ENCODE assay signal across 10 cellular contexts in the genomic region with DNA sequence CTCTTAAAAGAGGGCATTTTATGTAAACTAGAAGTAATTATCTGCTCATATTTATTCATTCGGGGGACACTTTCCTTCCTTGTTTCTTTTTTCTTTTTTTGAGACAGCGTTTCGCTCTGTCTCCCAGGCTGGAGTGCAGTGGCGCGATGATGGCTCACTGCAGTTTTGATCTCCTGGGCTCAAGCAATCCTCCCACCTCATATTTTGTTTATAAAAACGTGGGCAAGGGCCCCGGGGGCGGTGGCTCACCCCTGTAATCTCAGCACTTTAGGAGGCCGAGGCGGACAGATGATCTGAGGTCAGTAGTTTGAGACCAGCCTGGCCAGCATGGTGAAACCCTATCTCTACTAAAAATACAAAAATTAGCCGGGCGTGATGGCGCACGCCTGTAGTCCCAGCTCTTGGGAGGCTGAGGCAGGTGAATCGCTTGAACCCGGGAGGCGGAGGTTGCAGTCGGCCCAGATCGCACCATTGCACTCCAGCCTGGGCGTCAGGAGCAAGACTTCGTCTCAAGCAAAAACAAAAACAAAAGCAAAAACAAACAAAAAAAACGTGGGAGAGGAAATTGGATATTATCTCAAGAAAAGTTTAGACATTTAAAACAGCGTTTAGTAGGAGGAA. TPM values are rescaled to one million over a fixed set of nuclear protein-coding genes. Genes with fewer than 3 reads are reported as not detected.
DNase-seq lines count a peak whose midpoint lies in the region; ATAC-seq and TF ChIP-seq lines count a peak whose summit lies in the region.
"Had no signal": no experiment of that assay in that cellular context is flagged by ENCODE, and none has a peak within 500 bp of the region (broad histone marks: within the 10 kb centered on the region; RNA-seq: fewer than 3 reads in every experiment).

No MANE protein-coding gene starts in this region.

- no peak for ATAC-seq in thoracic aorta (ENCODE audit: insufficient number of reproducible peaks, low FRiP score, low read depth)
- no peak for ATAC-seq in left lung

- no peak for TF ChIP-seq POLR2A in lower leg skin (IDR thresholded peaks at IDR 0.05)

- H3K4me3 ChIP-seq in thoracic aorta (peak overlapping the region; percentile 87), lower leg skin (ENCODE audit: low read depth, poor library complexity, severe bottlenecking) (no peak overlapping the region), left lung (peak overlapping the region in 1 of 2 donors; percentile 91)

- H3K27ac ChIP-seq in thoracic aorta (no peak overlapping the region), left lung (peak overlapping the region in 1 of 2 donors; percentile 63)

- H3K4me3 Mint-ChIP-seq in activated naive CD4-positive, alpha-beta T cell treated with anti-CD3 and anti-CD28 coated beads, Interleukin-2, amount 50 U/mL, for 24 hours, result peak overlapping the region; percentile 97
- peak overlapping the region; percentile 92 for H3K4me3 Mint-ChIP-seq in activated CD4-positive, alpha-beta memory T cell treated with anti-CD3 and anti-CD28 coated beads for 36 hours

- 92% methylated on average over 23 of the region's 23 CpGs for WGBS in lower leg skin, 2 donors

- intact Hi-C loops in activated CD4-positive, alpha-beta memory T cell treated with anti-CD3 and anti-CD28 coated beads for 36 hours (cut with micrococcal nuclease), result no loop called here
- intact Hi-C loops in lower leg skin (cut with DNase I; ENCODE audit: low total_unique reads), result no loop called here
- intact Hi-C loops in left lung (cut with DNase I), result no loop called here

- H3K27me3 ChIP-seq in thoracic aorta (replicated peaks; ENCODE audit: insufficient read depth) (no peaks in the 10 kb centered on the region), left lung (no peaks in the 10 kb centered on the region)
- H3K27me3 ChIP-seq: BE2C had no signal

- no peaks in the 10 kb centered on the region for H3K27me3 Mint-ChIP-seq in activated naive CD4-positive, alpha-beta T cell treated with anti-CD3 and anti-CD28 coated beads, Interleukin-2, amount 50 U/mL, for 24 hours
- H3K27me3 Mint-ChIP-seq in activated CD4-positive, alpha-beta memory T cell treated with anti-CD3 and anti-CD28 coated beads for 36 hours, result no peaks in the 10 kb centered on the region

- POLR2A ChIA-PET in activated CD4-positive, alpha-beta memory T cell treated with anti-CD3 and anti-CD28 coated beads for 36 hours (lab: Charles Lee), result interaction anchor here (0.6 kb wide), 1 partner anchor 655 kb away, joined by 3 read pairs; no protein-coding TSS in a partner anchor

- no peaks in the 10 kb centered on the region for H3K9me3 ChIP-seq in thoracic aorta
- H3K9me3 ChIP-seq in left lung, result no peaks in the 10 kb centered on the region
- H3K9me3 ChIP-seq: BE2C had no signal

- H3K27ac Mint-ChIP-seq in activated naive CD4-positive, alpha-beta T cell treated with anti-CD3 and anti-CD28 coated beads, Interleukin-2, amount 50 U/mL, for 24 hours, result peak overlapping the region; percentile 65
- H3K27ac Mint-ChIP-seq in activated CD4-positive, alpha-beta memory T cell treated with anti-CD3 and anti-CD28 coated beads for 36 hours, result peak overlapping the region; percentile 82

- TF ChIP-seq CTCF in thoracic aorta (IDR thresholded peaks at IDR 0.05) (no peak), lower leg skin (IDR thresholded peaks at IDR 0.05) (no peak), left lung (IDR thresholded peaks at IDR 0.05) (no peak)

- H3K36me3 ChIP-seq in thoracic aorta (peaks cover 9% of the 10 kb centered on the region), left lung (peaks cover 0 to 12% of the 10 kb centered on the region in 2 donors)

- peaks cover 2% of the 10 kb centered on the region for H3K36me3 Mint-ChIP-seq in activated naive CD4-positive, alpha-beta T cell treated with anti-CD3 and anti-CD28 coated beads, Interleukin-2, amount 50 U/mL, for 24 hours
- H3K36me3 Mint-ChIP-seq in activated CD4-positive, alpha-beta memory T cell treated with anti-CD3 and anti-CD28 coated beads for 36 hours, result peaks cover 11% of the 10 kb centered on the region

- peaks cover 16 to 28% of the 10 kb centered on the region in 2 donors for H3K4me1 ChIP-seq in thoracic aorta (ENCODE audit: control insufficient read depth in 1 of 2, low read depth in 2 of 2)
- peaks cover 0 to 50% of the 10 kb centered on the region in 2 donors for H3K4me1 ChIP-seq in left lung
- H3K4me1 ChIP-seq: BE2C had no signal

- no peaks in the 10 kb centered on the region for H3K9me3 Mint-ChIP-seq in activated naive CD4-positive, alpha-beta T cell treated with anti-CD3 and anti-CD28 coated beads, Interleukin-2, amount 50 U/mL, for 24 hours
- H3K9me3 Mint-ChIP-seq in activated CD4-positive, alpha-beta memory T cell treated with anti-CD3 and anti-CD28 coated beads for 36 hours, result no peaks in the 10 kb centered on the region

- CTCF ChIA-PET in activated CD4-positive, alpha-beta memory T cell treated with anti-CD3 and anti-CD28 coated beads for 36 hours (lab: Charles Lee), result interaction anchor here (0.6 to 1.0 kb wide), 3 partner anchors 21 to 166 kb away, joined by 3 to 4 read pairs (median 3); partner anchors contain the start of gene CORT

- H3K4me1 Mint-ChIP-seq in activated naive CD4-positive, alpha-beta T cell treated with anti-CD3 and anti-CD28 coated beads, Interleukin-2, amount 50 U/mL, for 24 hours, result peaks cover 39% of the 10 kb centered on the region
- peaks cover 34% of the 10 kb centered on the region for H3K4me1 Mint-ChIP-seq in activated CD4-positive, alpha-beta memory T cell treated with anti-CD3 and anti-CD28 coated beads for 36 hours (ENCODE audit: low read depth)

- DNase-seq in activated naive CD4-positive, alpha-beta T cell treated with anti-CD3 and anti-CD28 coated beads, Interleukin-2, amount 50 U/mL, for 16 hours, result no peak
- DNase-seq in activated CD4-positive, alpha-beta memory T cell treated with anti-CD3 and anti-CD28 coated beads for 36 hours, result no peak
- DNase-seq in left kidney (ENCODE audit: low read depth, low spot score) (peak; percentile 87), thoracic aorta (ENCODE audit: low spot score) (no peak), DMS53 treated with DMSO at 0.1 percent for 48 hours (lab: John Stamatoyannopoulos, UW; ENCODE audit: unreplicated experiment) (no peak), lower leg skin (ENCODE audit: low spot score in 2 of 2) (no peak), left lung (no peak)

RNA-seq across cellular contexts. Expression of gene DFFA, which starts 0.9 kb away (rescaled TPM):
- total RNA-seq in activated CD4-positive, alpha-beta memory T cell treated with anti-CD3 and anti-CD28 coated beads for 36 hours, result 10 to 100 TPM; 32.0 to 32.8 TPM
- total RNA-seq in thoracic aorta (10 to 100 TPM; 14.8 to 16.4 TPM), lower leg skin (10 to 100 TPM; 14.1 to 20.9 (median 18.0) TPM), left lung (10 to 100 TPM; 37.6 to 38.5 TPM)

RNA-seq across cellular contexts. Expression of gene PEX14, which starts 1.5 kb away (rescaled TPM):
- total RNA-seq in activated CD4-positive, alpha-beta memory T cell treated with anti-CD3 and anti-CD28 coated beads for 36 hours, result 10 to 100 TPM; 17.3 to 17.6 TPM
- total RNA-seq in thoracic aorta (10 to 100 TPM; 11.5 to 22.6 TPM), lower leg skin (10 to 100 TPM; 14.1 to 22.8 (median 18.9) TPM), left lung (10 to 100 TPM; 18.9 to 20.8 TPM)

RNA-seq across cellular contexts. Expression of gene CORT, which starts 23.4 kb away (rescaled TPM):
- total RNA-seq in activated CD4-positive, alpha-beta memory T cell treated with anti-CD3 and anti-CD28 coated beads for 36 hours, result under 1 TPM in 1 of 2 experiments, not detected in 1; 0.36 TPM
- total RNA-seq in thoracic aorta (not detected), lower leg skin (not detected), left lung (under 1 TPM; 0.37 to 0.44 TPM)
- total RNA-seq: chondrocyte had no signal

RNA-seq across cellular contexts. Expression of gene CENPS, which starts 43.0 kb away (rescaled TPM):
- total RNA-seq in activated CD4-positive, alpha-beta memory T cell treated with anti-CD3 and anti-CD28 coated beads for 36 hours, result 10 to 100 TPM; 20.0 to 22.7 TPM
- 10 to 100 TPM in 1 of 2 donors, 1 to 10 TPM in 1; 6.4 to 10.4 TPM for total RNA-seq in thoracic aorta
- total RNA-seq in lower leg skin, result 1 to 10 TPM in 2 of 4 donors, under 1 TPM in 2; 0.42 to 1.8 (median 0.97) TPM
- 10 to 100 TPM; 13.5 to 17.6 TPM for total RNA-seq in left lung
